In the genomic region with DNA sequence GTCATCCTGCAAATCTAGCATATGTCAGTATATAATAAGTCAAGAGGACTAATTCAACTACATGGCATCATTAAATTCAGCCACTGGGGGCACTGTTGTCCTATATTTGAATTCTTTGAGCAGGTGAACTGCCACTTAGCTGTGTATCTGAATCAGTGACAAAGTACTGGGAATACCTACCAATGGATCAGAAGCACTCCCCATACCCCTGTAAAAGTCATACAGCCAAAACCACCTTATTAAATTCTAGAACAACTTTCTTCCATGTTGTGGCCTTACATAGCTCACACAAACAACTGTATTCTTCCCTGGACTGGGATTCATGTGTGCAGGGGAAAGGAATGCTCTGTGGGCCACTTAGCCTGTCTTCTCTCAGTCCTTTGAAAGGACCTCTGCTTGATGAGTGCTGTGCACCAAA, we compare ENCODE assay signal across 9 cellular contexts. TPM values are rescaled to one million over a fixed set of nuclear protein-coding genes. Genes with fewer than 3 reads are reported as not detected.
A peak's percentile ranks its signal among the peaks of the same experiment; 100 is the strongest.
DNase-seq lines count a peak whose midpoint lies in the region; ATAC-seq, FAIRE-seq and TF ChIP-seq lines count a peak whose summit lies in the region.
"Had no signal": no experiment of that assay in that cellular context is flagged by ENCODE, and none has a peak within 500 bp of the region (broad histone marks: within the 10 kb centered on the region; RNA-seq: fewer than 3 reads in every experiment).

No MANE protein-coding gene starts in this region.

- DNase-seq in G401 (ENCODE audit: low spot score) (peak; percentile 89), NCI-H1436 treated with DMSO at 0.1 percent for 48 hours (lab: John Stamatoyannopoulos, UW) (peak; percentile 68), T-helper 9 cell (peak; percentile 53), GM12878 (ENCODE audit: low read depth, low spot score) (peak; percentile 50), iPS-NIHi11 (ENCODE audit: low spot score) (peak; percentile 58), OCI-M2 (lab: John Stamatoyannopoulos, UW; ENCODE audit: unreplicated experiment) (no peak)
- DNase-seq in stimulated activated CD4-positive, alpha-beta T cell treated with anti-CD3 and anti-CD28 coated beads, Interleukin-15, amount 100 ng/mL, for 48 hours (ENCODE audit: low read depth in 2 of 2): peak; percentile 29 to 69

- CTCF ChIA-PET in HEK293 (lab: Yijun Ruan, JAX): interaction anchor here (0.6 to 2.9 kb wide), 37 partner anchors 9 to 384 kb away, joined by 3 to 33 read pairs (median 4); a partner anchor contains a TSS
- CTCF ChIA-PET in GM12878 (lab: Yijun Ruan, JAX): interaction anchor here (0.6 to 2.7 kb wide), 32 partner anchors 12 to 982 kb away, joined by 3 to 18 read pairs (median 4); no protein-coding TSS in a partner anchor

- SMC1A ChIA-PET in GM12878 (lab: Charles Lee; ENCODE audit: uncharacterized antibody, unreplicated experiment): interaction anchor here (0.6 to 1.5 kb wide), 17 partner anchors 9 to 566 kb away, joined by 3 to 8 read pairs (median 3); no protein-coding TSS in a partner anchor

- H3K36me3 ChIP-seq in HEK293 (ENCODE audit: control insufficient read depth in 2 of 2, insufficient read depth in 1 of 2, low read length in 2 of 2) (peaks cover 0 to 16% of the 10 kb centered on the region in 2 experiments; a peak in 1 of 3 replicates), GM12878 (ENCODE audit: control insufficient read depth in 2 of 2, insufficient read depth in 2 of 2, low read length in 1 of 2) (no peaks in the 10 kb centered on the region)

- H3K4me1 ChIP-seq in HEK293 (ENCODE audit: control insufficient read depth, insufficient read depth, low read length): no peaks in the 10 kb centered on the region
- H3K4me1 ChIP-seq in GM12878 (ENCODE audit: control insufficient read depth, insufficient read depth, low read length): no peaks in the 10 kb centered on the region

- FAIRE-seq in GM12878 (lab: Jason Lieb, UNC): peak; percentile 76

- intact Hi-C loops in GM12878 (cut with micrococcal nuclease; ENCODE audit: unreplicated experiment): loop anchor here (2.0 to 5.0 kb wide), 3 partner anchors 143 to 384 kb away; no protein-coding TSS in a partner anchor

- no peaks in the 10 kb centered on the region for H4K20me1 ChIP-seq in GM12878 (ENCODE audit: control insufficient read depth, insufficient read depth)

- in situ Hi-C loops in G401 (cut with HindIII; ENCODE audit: low sequenced_read_pairs) (no loop called here), GM12878 (cut with MboI) (no loop called here)

- no peak for TF ChIP-seq POLR2A in GM12878 (IDR thresholded peaks at IDR 0.05; ENCODE audit: low read depth, low read length)

- H3K27me3 ChIP-seq in GM12878 (replicated peaks in 1 of 2; ENCODE audit: control insufficient read depth in 2 of 2, insufficient read depth in 2 of 2, low read length in 1 of 2): no peaks in the 10 kb centered on the region

- TF ChIP-seq CTCF in HEK293 (tag by site-specific recombination; IDR thresholded peaks at IDR 0.05): no peak
- TF ChIP-seq CTCF in GM12878 (IDR thresholded peaks at IDR 0.05 in 2 of 3, conservative IDR thresholded peaks at IDR 0.05 in 1 of 3; ENCODE audit: control insufficient read depth in 2 of 3, extremely low read depth in 1 of 3, insufficient read depth in 1 of 3, low read depth in 3 of 3, low read length in 3 of 3): peak; percentile 50 to 75 (median 62)

- no peak overlapping the region for H3K27ac ChIP-seq in HEK293 (ENCODE audit: extremely low read depth, low read depth, low read length)
- no peak overlapping the region for H3K27ac ChIP-seq in GM12878 (ENCODE audit: control insufficient read depth, insufficient read depth)
- H3K27ac ChIP-seq: epithelial cell of prostate had no signal

- TF ChIP-seq EP300 in GM12878 (IDR thresholded peaks at IDR 0.05; ENCODE audit: borderline replicate concordance in 1 of 2, control insufficient read depth in 1 of 2, low read depth in 2 of 2, low read length in 2 of 2): no peak

- H3K4me2 ChIP-seq in GM12878 (ENCODE audit: control insufficient read depth, insufficient read depth): no peak overlapping the region

- RAD21 ChIA-PET in GM12878 (lab: Charles Lee; ENCODE audit: unreplicated experiment): interaction anchor here (0.6 to 2.7 kb wide), 8 partner anchors 40 to 820 kb away, joined by 3 to 8 read pairs (median 3); a partner anchor contains a TSS

- peak; percentile 97 for ATAC-seq in GM12878

- TF ChIP-seq RAD21 in GM12878 (IDR thresholded peaks at IDR 0.05; ENCODE audit: insufficient read depth, low read depth, low read length): peak; percentile 77

- H2AFZ ChIP-seq in GM12878 (ENCODE audit: control insufficient read depth, low read depth, low read length): no peak overlapping the region

- POLR2A ChIA-PET in HEK293 (lab: Yijun Ruan, JAX) (no interaction called here), GM12878 (lab: Charles Lee) (no interaction called here)

- BruUV-seq in GM12878 (replicated peaks; lab: Mats Ljungman, UMichigan): no TSS peak

- no peaks in the 10 kb centered on the region for H3K79me2 ChIP-seq in GM12878 (ENCODE audit: control insufficient read depth, insufficient read depth, low read length)

- H3K9ac ChIP-seq in GM12878 (ENCODE audit: control insufficient read depth, insufficient read depth, low read length): no peak overlapping the region

- H3K4me3 ChIP-seq in HEK293 (ENCODE audit: low read depth, low read length): no peak overlapping the region
- H3K4me3 ChIP-seq in GM12878: no peak overlapping the region

- no peaks in the 10 kb centered on the region for H3K9me3 ChIP-seq in HEK293 (ENCODE audit: control insufficient read depth, insufficient read depth, low read depth, low read length)
- no peaks in the 10 kb centered on the region; the same call in 2 of the 3 replicates for H3K9me3 ChIP-seq in GM12878 (replicated peaks; ENCODE audit: control insufficient read depth, insufficient read depth, low read length)

TF ChIP-seq in HEK293, 187 proteins besides CTCF, POLR2A, EP300 and RAD21:
- TF ChIP-seq ZNF621 (tag by site-specific recombination; IDR thresholded peaks at IDR 0.05) (no peak), ZBTB17 (tag by site-specific recombination; IDR thresholded peaks at IDR 0.05) (peak; percentile 71), ZNF654 (tag by site-specific recombination; IDR thresholded peaks at IDR 0.05; ENCODE audit: low read depth) (no peak)

TF ChIP-seq in GM12878, 131 proteins besides CTCF, POLR2A, EP300 and RAD21 (continues in another document):
- TF ChIP-seq SMARCA5 (IDR thresholded peaks at IDR 0.05): peak; percentile 39; the same call in 1 of the 2 replicates
- TF ChIP-seq JUNB (IDR thresholded peaks at IDR 0.05): no peak
- TF ChIP-seq, protein P1, sequence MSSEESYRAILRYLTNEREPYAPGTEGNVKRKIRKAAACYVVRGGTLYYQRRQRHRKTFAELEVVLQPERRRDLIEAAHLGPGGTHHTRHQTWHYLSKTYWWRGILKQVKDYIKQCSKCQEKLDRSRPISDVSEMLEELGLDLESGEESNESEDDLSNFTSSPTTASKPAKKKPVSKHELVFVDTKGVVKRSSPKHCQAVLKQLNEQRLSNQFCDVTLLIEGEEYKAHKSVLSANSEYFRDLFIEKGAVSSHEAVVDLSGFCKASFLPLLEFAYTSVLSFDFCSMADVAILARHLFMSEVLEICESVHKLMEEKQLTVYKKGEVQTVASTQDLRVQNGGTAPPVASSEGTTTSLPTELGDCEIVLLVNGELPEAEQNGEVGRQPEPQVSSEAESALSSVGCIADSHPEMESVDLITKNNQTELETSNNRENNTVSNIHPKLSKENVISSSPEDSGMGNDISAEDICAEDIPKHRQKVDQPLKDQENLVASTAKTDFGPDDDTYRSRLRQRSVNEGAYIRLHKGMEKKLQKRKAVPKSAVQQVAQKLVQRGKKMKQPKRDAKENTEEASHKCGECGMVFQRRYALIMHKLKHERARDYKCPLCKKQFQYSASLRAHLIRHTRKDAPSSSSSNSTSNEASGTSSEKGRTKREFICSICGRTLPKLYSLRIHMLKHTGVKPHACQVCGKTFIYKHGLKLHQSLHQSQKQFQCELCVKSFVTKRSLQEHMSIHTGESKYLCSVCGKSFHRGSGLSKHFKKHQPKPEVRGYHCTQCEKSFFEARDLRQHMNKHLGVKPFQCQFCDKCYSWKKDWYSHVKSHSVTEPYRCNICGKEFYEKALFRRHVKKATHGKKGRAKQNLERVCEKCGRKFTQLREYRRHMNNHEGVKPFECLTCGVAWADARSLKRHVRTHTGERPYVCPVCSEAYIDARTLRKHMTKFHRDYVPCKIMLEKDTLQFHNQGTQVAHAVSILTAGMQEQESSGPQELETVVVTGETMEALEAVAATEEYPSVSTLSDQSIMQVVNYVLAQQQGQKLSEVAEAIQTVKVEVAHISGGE (CRISPR knock-in tag; IDR thresholded peaks at IDR 0.05): no peak

RNA-seq across cellular contexts. Expression of a gene that starts 57.4 kb away (rescaled TPM):
- total RNA-seq in G401 (2014; rRNA removed; shearing (Covaris generic)): 7.7 and 10.5 TPM in 2 replicates
- total RNA-seq in GM12878 (2013; cell fraction: nucleolus; rRNA removed): 15.2 and 15.5 TPM in 2 replicates
- 6.0 and 6.5 TPM in 2 replicates for total RNA-seq in GM12878 (2014; rRNA removed)
- total RNA-seq in GM12878 (2014; rRNA removed; fragmentation: Illumina TruSeq; extraction: Trizol): 5.2 and 5.7 TPM in 2 replicates
- 7.1 and 8.0 TPM in 2 replicates for total RNA-seq in GM12878 (2021)
- 2.4 TPM for polyA plus RNA-seq in GM12878 (2011; ENCODE audit: low read depth)
- polyA plus RNA-seq in GM12878 (2011; rRNA removed): 5.0 and 5.7 TPM in 2 replicates
- 3.2 and 4.0 TPM in 2 replicates for polyA plus RNA-seq in GM12878 (2011; cell fraction: cytosol; rRNA removed)
- 5.4 and 7.2 TPM in 2 replicates for polyA plus RNA-seq in GM12878 (2011; cell fraction: nucleus; rRNA removed)
- polyA plus RNA-seq in GM12878 (2012): 5.6 and 6.6 TPM in 2 replicates
- 7.9 and 9.6 TPM in 2 replicates for polyA plus RNA-seq in GM12878 (2014; fragmentation: Illumina TruSeq; extraction: Trizol)
- 1 to 10 TPM; 1.6 to 3.5 TPM for polyA plus RNA-seq in GM12878 (2014; fragmentation: Nextera tagmentation; extraction: Ambion mirVana)
- polyA plus RNA-seq in GM12878 (2014; rRNA removed): 7.2 and 7.7 TPM in 2 replicates
- polyA plus RNA-seq in GM12878 (2016; fragmentation: Nextera tagmentation; extraction: Ambion mirVana): 10 to 100 TPM; 10.1 to 11.3 TPM
- 7.2 and 7.7 TPM in 2 replicates for polyA minus RNA-seq in GM12878 (2011; rRNA and poly(A)+ RNA removed)
- 1.9 and 2.4 TPM in 2 replicates for polyA minus RNA-seq in GM12878 (2011; cell fraction: cytosol; rRNA and poly(A)+ RNA removed)
- polyA minus RNA-seq in GM12878 (2011; cell fraction: nucleus; rRNA and poly(A)+ RNA removed): 11.4 and 15.9 TPM in 2 replicates
